ENCODE assay signal across 8 cellular contexts in genomic region chr9:128636024-128636390, GRCh38.
DNase-seq lines count a peak whose midpoint lies in the region; ATAC-seq and TF ChIP-seq lines count a peak whose summit lies in the region.

No MANE protein-coding gene starts in this region.

- H3K9me3 ChIP-seq in iPS-20b (ENCODE audit: insufficient read depth, low read depth, low read length) (no peaks in the 10 kb centered on the region), stomach smooth muscle (ENCODE audit: control insufficient read depth in 2 of 2, low read length in 2 of 2) (no peaks in the 10 kb centered on the region)

- peaks cover 71% of the 10 kb centered on the region for H3K36me3 ChIP-seq in iPS-20b (ENCODE audit: insufficient read depth, low read depth, low read length)
- H3K36me3 ChIP-seq in stomach smooth muscle (ENCODE audit: control insufficient read depth in 2 of 2, insufficient read depth in 2 of 2, low read length in 2 of 2) = peaks cover 32 to 33% of the 10 kb centered on the region in 2 donors

- no peak overlapping the region for H3K4me3 ChIP-seq in iPS-20b (ENCODE audit: low read length)
- H3K4me3 ChIP-seq in stomach smooth muscle (ENCODE audit: low read length in 2 of 2) = no peak overlapping the region

- H3K27ac ChIP-seq in VCaP (peak overlapping the region; percentile 14; the same call in 1 of the 2 replicates), iPS-20b (ENCODE audit: low read length) (peak overlapping the region; percentile 24), stomach smooth muscle (ENCODE audit: low read length) (peak overlapping the region; percentile 77)

- DNase-seq in HS-5 (ENCODE audit: low read depth) (peak; percentile 13), putamen (ENCODE audit: low spot score) (no peak)
- no peak for DNase-seq in stimulated activated CD4-positive, alpha-beta T cell treated with anti-CD3 and anti-CD28 coated beads, Interleukin-2, amount 100 ng/mL, for 24 hours

- H3K27me3 ChIP-seq in iPS-20b (ENCODE audit: insufficient read depth, low read length) = no peaks in the 10 kb centered on the region
- H3K27me3 ChIP-seq in stomach smooth muscle (ENCODE audit: control insufficient read depth in 1 of 2, insufficient read depth in 2 of 2, low read length in 2 of 2) = no peaks in the 10 kb centered on the region

- H3K9ac ChIP-seq in iPS-20b (ENCODE audit: low read depth, low read length) = no peak overlapping the region
- no peak overlapping the region for H3K9ac ChIP-seq in stomach smooth muscle (ENCODE audit: low read length in 2 of 2)

- no peak for ATAC-seq in GM18909 (IDR thresholded peaks at IDR 0.05; ENCODE audit: poor library complexity, unreplicated experiment)
- ATAC-seq in HG03521 (IDR thresholded peaks at IDR 0.05; ENCODE audit: unreplicated experiment) = no peak

- H3K4me1 ChIP-seq in iPS-20b (ENCODE audit: insufficient read depth, low read length) (peaks cover 7% of the 10 kb centered on the region; the same call in 1 of the 2 replicates), stomach smooth muscle (ENCODE audit: control insufficient read depth, insufficient read depth, low read length) (peaks cover 19% of the 10 kb centered on the region)

- peak; percentile 46 for TF ChIP-seq CTCF in VCaP (conservative IDR thresholded peaks at IDR 0.05)

Comparison
In these comparisons a context has a peak if more than half of its experiments do, and no peak if none do; other contexts are left out.
1. H3K27ac ChIP-seq: peak in every context shown above with its lines; median percentile 77 in stomach smooth muscle; 24 in iPS-20b; 14 in VCaP.